In the genomic region with DNA sequence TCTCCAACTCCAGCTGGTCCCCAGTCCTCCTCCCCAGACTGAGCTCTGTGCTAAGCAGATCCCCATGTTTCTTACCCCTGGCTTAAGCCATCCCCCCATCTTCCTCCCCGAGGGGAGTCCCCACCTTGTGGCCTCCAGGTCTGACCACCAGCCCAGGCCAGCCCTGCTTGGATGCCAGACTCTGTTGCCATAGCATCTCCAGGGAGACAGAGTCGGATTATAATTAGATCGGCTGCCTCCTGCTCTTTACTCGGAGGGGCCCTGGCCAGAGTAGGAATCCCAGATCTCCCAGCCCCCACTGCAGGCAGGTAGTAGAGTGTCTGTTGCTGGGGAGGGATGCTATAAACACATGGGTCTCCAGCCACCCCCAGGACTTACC, we compare ENCODE assay signal across 12 cellular contexts. TPM values are rescaled to one million over a fixed set of nuclear protein-coding genes. Genes with fewer than 3 reads are reported as not detected.
DNase-seq lines count a peak whose midpoint lies in the region; ATAC-seq and TF ChIP-seq lines count a peak whose summit lies in the region.
"Had no signal": no experiment of that assay in that cellular context is flagged by ENCODE, and none has a peak within 500 bp of the region (broad histone marks: within the 10 kb centered on the region; RNA-seq: fewer than 3 reads in every experiment).

No MANE protein-coding gene starts in this region.

- peak overlapping the region; percentile 80; the same call in 1 of the 2 replicates for H3K27ac ChIP-seq in VCaP
- H3K27ac ChIP-seq in heart left ventricle = peak overlapping the region in 11 of 12 donors; percentile 79 to 99 (median 97)
- H3K27ac ChIP-seq in parathyroid adenoma = peak overlapping the region; percentile 68
- no peak overlapping the region for H3K27ac ChIP-seq in SJCRH30
- H3K27ac ChIP-seq: C4-2B had no signal

- H3K4me3 ChIP-seq in heart left ventricle (peak overlapping the region in 11 of 12 donors; percentile 58 to 98 (median 92)), parathyroid adenoma (ENCODE audit: low read depth, low read length) (no peak overlapping the region), SJCRH30 (no peak overlapping the region)
- H3K4me3 ChIP-seq: GM12878 had no signal

- H3K79me2 ChIP-seq in parathyroid adenoma = no peaks in the 10 kb centered on the region

- no peak overlapping the region for H3K9ac ChIP-seq in parathyroid adenoma

- no peaks in the 10 kb centered on the region for H3K9me3 Mint-ChIP-seq in stimulated activated memory B cell treated with anti-CD40 and anti-IgM and Interleukin-4, amounts not matched to agents 10 μg/mL and 1 μg/mL and 100 μg/mL, for 72 hours
- H3K9me3 Mint-ChIP-seq: activated T-cell treated with anti-CD3 and anti-CD28 coated beads, Interleukin-2, amount 50 U/mL, for 24 hours had no signal

- H3K4me3 Mint-ChIP-seq in stimulated activated memory B cell treated with anti-CD40 and anti-IgM and Interleukin-4, amounts not matched to agents 10 μg/mL and 1 μg/mL and 100 μg/mL, for 72 hours = no peak overlapping the region
- H3K4me3 Mint-ChIP-seq: activated T-cell treated with anti-CD3 and anti-CD28 coated beads, Interleukin-2, amount 50 U/mL, for 24 hours had no signal

- peaks cover 12% of the 10 kb centered on the region for H3K4me1 Mint-ChIP-seq in stimulated activated memory B cell treated with anti-CD40 and anti-IgM and Interleukin-4, amounts not matched to agents 10 μg/mL and 1 μg/mL and 100 μg/mL, for 72 hours

- no peak overlapping the region for H2AFZ ChIP-seq in parathyroid adenoma

- no peak for TF ChIP-seq POLR2A in heart left ventricle (IDR thresholded peaks at IDR 0.05)

- DNase-seq in ELF-1 (ENCODE audit: low read depth, low spot score) (peak; percentile 39), heart left ventricle (peak in 4 of 5 donors; percentile 64 to 73 (median 68)), GM20000 (ENCODE audit: low spot score) (no peak), SJCRH30 (no peak), T-helper 1 cell (no peak)
- DNase-seq: activated T-cell treated with anti-CD3 and anti-CD28 coated beads, Interleukin-2, amount 50 U/mL, for 24 hours; NCI-H1694 treated with DMSO at 0.1 percent for 48 hours had no signal

- H3K27me3 ChIP-seq in heart left ventricle (no peaks in the 10 kb centered on the region), parathyroid adenoma (ENCODE audit: control insufficient read depth, insufficient read depth, low read length) (no peaks in the 10 kb centered on the region), SJCRH30 (no peaks in the 10 kb centered on the region)

- peaks cover 29% of the 10 kb centered on the region for H3K27me3 Mint-ChIP-seq in stimulated activated memory B cell treated with anti-CD40 and anti-IgM and Interleukin-4, amounts not matched to agents 10 μg/mL and 1 μg/mL and 100 μg/mL, for 72 hours

- no peak for TF ChIP-seq CTCF in VCaP (conservative IDR thresholded peaks at IDR 0.05)
- no peak for TF ChIP-seq CTCF in heart left ventricle (IDR thresholded peaks at IDR 0.05)
- no peak for TF ChIP-seq CTCF in parathyroid adenoma (IDR thresholded peaks at IDR 0.05)
- TF ChIP-seq CTCF in GM20000 (IDR thresholded peaks at IDR 0.05; ENCODE audit: extremely low read depth, missing control alignments) = no peak

- peak; percentile 16 to 53 (median 42) for ATAC-seq in heart left ventricle
- no peak for ATAC-seq in stimulated activated memory B cell treated with anti-CD40 and anti-IgM and Interleukin-4, amounts not matched to agents 10 μg/mL and 1 μg/mL and 100 μg/mL, for 72 hours
- ATAC-seq: GM12878 had no signal

- 9 to 13% (median 10%) methylated on average over 4 of the region's 4 CpGs for WGBS in heart left ventricle, 4 donors

- H3K4me1 ChIP-seq in heart left ventricle (peaks cover 16 to 77% (median 58%) of the 10 kb centered on the region in 12 donors), parathyroid adenoma (peaks cover 17% of the 10 kb centered on the region), SJCRH30 (peaks cover 8% of the 10 kb centered on the region)

- H3K36me3 ChIP-seq in heart left ventricle (peaks cover 0 to 45% (median 27%) of the 10 kb centered on the region in 9 donors), parathyroid adenoma (ENCODE audit: control insufficient read depth, insufficient read depth, low read length) (no peaks in the 10 kb centered on the region), SJCRH30 (no peaks in the 10 kb centered on the region)

- no peaks in the 10 kb centered on the region for H3K36me3 Mint-ChIP-seq in stimulated activated memory B cell treated with anti-CD40 and anti-IgM and Interleukin-4, amounts not matched to agents 10 μg/mL and 1 μg/mL and 100 μg/mL, for 72 hours

- intact Hi-C loops in heart left ventricle (cut with DNase I) = loop anchor here (2.0 to 10.0 kb wide), 14 partner anchors 34 to 275 kb away; a partner anchor contains a TSS

- H3K4me2 ChIP-seq in parathyroid adenoma (ENCODE audit: low read length) = peak overlapping the region; percentile 97

- H3K9me3 ChIP-seq in heart left ventricle (no peaks in the 10 kb centered on the region), parathyroid adenoma (ENCODE audit: control insufficient read depth, low read length) (no peaks in the 10 kb centered on the region), SJCRH30 (replicated peaks) (no peaks in the 10 kb centered on the region)

- no peak overlapping the region for H3K27ac Mint-ChIP-seq in stimulated activated memory B cell treated with anti-CD40 and anti-IgM and Interleukin-4, amounts not matched to agents 10 μg/mL and 1 μg/mL and 100 μg/mL, for 72 hours
- H3K27ac Mint-ChIP-seq: activated T-cell treated with anti-CD3 and anti-CD28 coated beads, Interleukin-2, amount 50 U/mL, for 24 hours had no signal

RNA-seq across cellular contexts. Expression of a gene that starts 2.4 kb away (rescaled TPM):
- 100 to 1,000 TPM in 7 of 9 donors, 10 to 100 TPM in 2; 96.9 to 138 (median 112) TPM for total RNA-seq in heart left ventricle
- polyA plus RNA-seq in heart left ventricle = 100 to 1,000 TPM in 1 of 2 donors, 10 to 100 TPM in 1; 66.3 to 134 TPM
- 7.8 and 8.6 TPM in 2 replicates for total RNA-seq in SJCRH30 (2014; rRNA removed; shearing (Covaris generic))

RNA-seq across cellular contexts. Expression of a gene that starts 7.7 kb away (rescaled TPM):
- 10 to 100 TPM in 7 of 9 donors, 1 to 10 TPM in 2; 9.7 to 24.0 (median 14.6) TPM for total RNA-seq in heart left ventricle
- 10 to 100 TPM in 1 of 2 donors, 1 to 10 TPM in 1; 9.8 to 17.7 TPM for polyA plus RNA-seq in heart left ventricle
- 16.0 and 19.3 TPM in 2 replicates for total RNA-seq in SJCRH30 (2014; rRNA removed; shearing (Covaris generic))

RNA-seq across cellular contexts. Expression of a gene that starts 40.9 kb away (rescaled TPM):
- 1,000 to 10,000 TPM in 2 of 9 donors, 100 to 1,000 TPM in 7; 488 to 1,265 (median 769) TPM for total RNA-seq in heart left ventricle
- polyA plus RNA-seq in heart left ventricle = 100 to 1,000 TPM; 290 to 836 TPM
- total RNA-seq in SJCRH30 (2014; rRNA removed; shearing (Covaris generic)) = 49.7 and 53.4 TPM in 2 replicates

RNA-seq across cellular contexts. Expression of a gene that starts 53.2 kb away (rescaled TPM):
- total RNA-seq in heart left ventricle = 10 to 100 TPM; 47.9 to 90.3 (median 63.1) TPM
- polyA plus RNA-seq in heart left ventricle = 10 to 100 TPM; 19.2 to 34.7 TPM
- 39.2 and 41.2 TPM in 2 replicates for total RNA-seq in SJCRH30 (2014; rRNA removed; shearing (Covaris generic))

Comparison
In these comparisons a context has a peak if more than half of its experiments do, and no peak if none do; other contexts are left out.
1. DNase-seq: peak in ELF-1 (single experiment) and heart left ventricle (4 of 5); none in GM20000 (single experiment), SJCRH30 (0 of 2) and T-helper 1 cell (0 of 5).
2. H3K4me3 ChIP-seq: peak in heart left ventricle (11 of 12); none in parathyroid adenoma (single experiment) and SJCRH30 (single experiment).
3. RNA of a gene that starts 2.4 kb away (total RNA-seq): 96.9 to 138 TPM in heart left ventricle; 7.8 to 8.6 TPM in SJCRH30; every median in the first group is over 10 times any median in the second.